In genomic region chr17:46192211-46192483, GRCh38 we compare ENCODE assay signal across 8 cellular contexts. TPM values are rescaled to one million over a fixed set of nuclear protein-coding genes. Genes with fewer than 3 reads are reported as not detected.
DNase-seq lines count a peak whose midpoint lies in the region; ATAC-seq and TF ChIP-seq lines count a peak whose summit lies in the region.

No MANE protein-coding gene starts in this region.

- peaks cover 13% of the 10 kb centered on the region for H3K36me3 Mint-ChIP-seq in activated CD4-positive, alpha-beta T cell treated with anti-CD3 and anti-CD28 coated beads, Interleukin-2, amount 10 ng/mL, durations not matched to agents 24 days and 14 days (ENCODE audit: low read depth)
- H3K36me3 Mint-ChIP-seq in activated naive CD8-positive, alpha-beta T cell treated with anti-CD3 and anti-CD28 coated beads, Interleukin-2, amount 10 ng/mL, durations not matched to agents 7 days and 5 days, result peaks cover 20% of the 10 kb centered on the region

- ATAC-seq in activated naive CD8-positive, alpha-beta T cell treated with anti-CD3 and anti-CD28 coated beads, Interleukin-2, amount 10 ng/mL, durations not matched to agents 7 days and 5 days (ENCODE audit: low read depth), result no peak
- no peak for ATAC-seq in thoracic aorta (ENCODE audit: insufficient number of reproducible peaks, low FRiP score, low read depth)
- no peak for ATAC-seq in GM21526 (IDR thresholded peaks at IDR 0.05; ENCODE audit: low FRiP score, unreplicated experiment)

- H3K4me3 Mint-ChIP-seq in activated CD4-positive, alpha-beta T cell treated with anti-CD3 and anti-CD28 coated beads, Interleukin-2, amount 10 ng/mL, durations not matched to agents 24 days and 14 days, result peak overlapping the region; percentile 97
- peak overlapping the region; percentile 98 for H3K4me3 Mint-ChIP-seq in activated naive CD8-positive, alpha-beta T cell treated with anti-CD3 and anti-CD28 coated beads, Interleukin-2, amount 10 ng/mL, durations not matched to agents 7 days and 5 days

- peak overlapping the region; percentile 99 for H3K27ac Mint-ChIP-seq in activated CD4-positive, alpha-beta T cell treated with anti-CD3 and anti-CD28 coated beads, Interleukin-2, amount 10 ng/mL, durations not matched to agents 24 days and 14 days
- peak overlapping the region; percentile 99 for H3K27ac Mint-ChIP-seq in activated naive CD8-positive, alpha-beta T cell treated with anti-CD3 and anti-CD28 coated beads, Interleukin-2, amount 10 ng/mL, durations not matched to agents 7 days and 5 days

- H3K36me3 ChIP-seq in thoracic aorta, result no peaks in the 10 kb centered on the region

- H3K27me3 ChIP-seq in thoracic aorta (replicated peaks; ENCODE audit: insufficient read depth), result no peaks in the 10 kb centered on the region

- intact Hi-C loops in activated CD4-positive, alpha-beta T cell treated with anti-CD3 and anti-CD28 coated beads, Interleukin-2, amount 10 ng/mL, durations not matched to agents 24 days and 14 days (cut with micrococcal nuclease), result loop anchor here (2.0 to 5.0 kb wide), 4 partner anchors 13 to 875 kb away; partner anchors contain the start of genes GOSR2 and MAP3K14

- POLR2A ChIA-PET in activated naive CD8-positive, alpha-beta T cell treated with anti-CD3 and anti-CD28 coated beads, Interleukin-2, amount 10 ng/mL, durations not matched to agents 7 days and 5 days (lab: Charles Lee), result interaction anchor here (1.4 to 3.1 kb wide), 6 partner anchors 9 to 47 kb away, joined by 3 to 26 read pairs (median 10); no protein-coding TSS in a partner anchor

- H3K4me1 Mint-ChIP-seq in activated CD4-positive, alpha-beta T cell treated with anti-CD3 and anti-CD28 coated beads, Interleukin-2, amount 10 ng/mL, durations not matched to agents 24 days and 14 days, result peaks cover 52% of the 10 kb centered on the region
- peaks cover 54% of the 10 kb centered on the region for H3K4me1 Mint-ChIP-seq in activated naive CD8-positive, alpha-beta T cell treated with anti-CD3 and anti-CD28 coated beads, Interleukin-2, amount 10 ng/mL, durations not matched to agents 7 days and 5 days

- H3K4me1 ChIP-seq in thoracic aorta (ENCODE audit: control insufficient read depth in 1 of 2, low read depth in 2 of 2), result peaks cover 38 to 51% of the 10 kb centered on the region in 2 donors

- TF ChIP-seq CTCF in thoracic aorta (IDR thresholded peaks at IDR 0.05), result no peak

- H3K27ac ChIP-seq in thoracic aorta, result peak overlapping the region; percentile 96 to 97

- no peak for DNase-seq in activated CD4-positive, alpha-beta T cell treated with anti-CD3 and anti-CD28 coated beads, Interleukin-2, amount 10 ng/mL, durations not matched to agents 24 days and 14 days
- no peak for DNase-seq in activated CD4-positive, alpha-beta T cell treated with anti-CD3 and anti-CD28 coated beads for 4 hours
- no peak for DNase-seq in activated naive CD8-positive, alpha-beta T cell treated with anti-CD3 and anti-CD28 coated beads, Interleukin-2, amount 10 ng/mL, durations not matched to agents 7 days and 5 days
- DNase-seq in kidney tubule cell (ENCODE audit: low spot score) (peak; percentile 19), thoracic aorta (ENCODE audit: low spot score) (no peak), cortex of kidney (lab: John Stamatoyannopoulos, UW) (no peak)
- DNase-seq in stimulated activated CD4-positive, alpha-beta T cell treated with anti-CD3 and anti-CD28 coated beads, Interleukin-2, amount 100 ng/mL, for 24 hours, result no peak

- H3K27me3 Mint-ChIP-seq in activated CD4-positive, alpha-beta T cell treated with anti-CD3 and anti-CD28 coated beads, Interleukin-2, amount 10 ng/mL, durations not matched to agents 24 days and 14 days, result no peaks in the 10 kb centered on the region
- no peaks in the 10 kb centered on the region for H3K27me3 Mint-ChIP-seq in activated naive CD8-positive, alpha-beta T cell treated with anti-CD3 and anti-CD28 coated beads, Interleukin-2, amount 10 ng/mL, durations not matched to agents 7 days and 5 days

- peak overlapping the region; percentile 93 for H3K4me3 ChIP-seq in thoracic aorta

- H3K9me3 ChIP-seq in thoracic aorta, result no peaks in the 10 kb centered on the region

- no peaks in the 10 kb centered on the region for H3K9me3 Mint-ChIP-seq in activated CD4-positive, alpha-beta T cell treated with anti-CD3 and anti-CD28 coated beads, Interleukin-2, amount 10 ng/mL, durations not matched to agents 24 days and 14 days
- H3K9me3 Mint-ChIP-seq in activated naive CD8-positive, alpha-beta T cell treated with anti-CD3 and anti-CD28 coated beads, Interleukin-2, amount 10 ng/mL, durations not matched to agents 7 days and 5 days, result no peaks in the 10 kb centered on the region

RNA-seq across cellular contexts. Expression of gene KANSL1, which starts 1.1 kb away (rescaled TPM):
- total RNA-seq in activated CD4-positive, alpha-beta T cell treated with anti-CD3 and anti-CD28 coated beads, Interleukin-2, amount 10 ng/mL, durations not matched to agents 24 days and 14 days, result 79.7 and 82.8 TPM in 2 replicates
- total RNA-seq in activated naive CD8-positive, alpha-beta T cell treated with anti-CD3 and anti-CD28 coated beads, Interleukin-2, amount 10 ng/mL, durations not matched to agents 7 days and 5 days, result 100 to 1,000 TPM; 132 to 140 TPM
- 100 to 1,000 TPM in 1 of 2 donors, 10 to 100 TPM in 1; 86.5 to 102 TPM for total RNA-seq in thoracic aorta
